In genomic region chr6:89610149-89610642, GRCh38 we compare ENCODE assay signal across 8 cellular contexts. TPM values are rescaled to one million over a fixed set of nuclear protein-coding genes. Genes with fewer than 3 reads are reported as not detected.
DNase-seq lines count a peak whose midpoint lies in the region; ATAC-seq and TF ChIP-seq lines count a peak whose summit lies in the region.

No MANE protein-coding gene starts in this region.

- no peak overlapping the region for H3K27ac Mint-ChIP-seq in activated B cell treated with CpG ODN at 0.5 μM for 24 hours

- CTCF ChIA-PET in activated B cell treated with CpG ODN at 0.5 μM for 24 hours (lab: Charles Lee) = interaction anchor here (0.7 to 4.6 kb wide), 10 partner anchors 12 to 627 kb away, joined by 3 to 38 read pairs (median 12); no protein-coding TSS in a partner anchor

- peak; percentile 57 for TF ChIP-seq CTCF in activated B cell treated with CpG ODN at 0.5 μM for 24 hours (IDR thresholded peaks at IDR 0.05)

- ATAC-seq in GM21576 (IDR thresholded peaks at IDR 0.05; ENCODE audit: unreplicated experiment) = peak; percentile 58
- peak; percentile 81 for ATAC-seq in activated B cell treated with CpG ODN at 0.5 μM for 24 hours (ENCODE audit: low read depth)
- peak; percentile 76 for ATAC-seq in left colon
- ATAC-seq in HG02840 (IDR thresholded peaks at IDR 0.05; ENCODE audit: low FRiP score, unreplicated experiment) = no peak

- intact Hi-C loops in activated B cell treated with CpG ODN at 0.5 μM for 24 hours (cut with micrococcal nuclease) = loop anchor here (1.0 to 2.0 kb wide), 6 partner anchors 28 to 628 kb away; partner anchors contain the start of genes ANKRD6 and LYRM2
- intact Hi-C loops in left colon (cut with DNase I, micrococcal nuclease) = loop anchor here in 1 of 2 donors (5.0 kb wide), 1 partner anchor 178 kb away; the partner anchor contains the start of gene ANKRD6

- no peaks in the 10 kb centered on the region for H3K9me3 Mint-ChIP-seq in activated B cell treated with CpG ODN at 0.5 μM for 24 hours

- no peaks in the 10 kb centered on the region for H3K4me1 Mint-ChIP-seq in activated B cell treated with CpG ODN at 0.5 μM for 24 hours

- DNase-seq in D341Med (ENCODE audit: low spot score) (peak; percentile 80), NCI-H1105 treated with DMSO at 0.1 percent for 48 hours (lab: John Stamatoyannopoulos, UW) (peak; percentile 12), activated B cell treated with CpG ODN at 0.5 μM for 24 hours (peak; percentile 67), T47D (ENCODE audit: low read depth in 1 of 2, low spot score in 1 of 2) (peak; percentile 49 to 67), left colon (peak; percentile 45 to 84)
- peak; percentile 42 to 73 (median 61) for DNase-seq in stimulated activated CD4-positive, alpha-beta T cell treated with anti-CD3 and anti-CD28 coated beads, TNF-alpha, amount 100 ng/mL, for 1 hour (ENCODE audit: low read depth in 3 of 3, low spot score in 1 of 3)

- in situ Hi-C loops in T47D (cut with HindIII; ENCODE audit: low pct_unique_long_range_greater_than_20kb, low sequenced_read_pairs) = no loop called here

- H3K4me3 Mint-ChIP-seq in activated B cell treated with CpG ODN at 0.5 μM for 24 hours = no peak overlapping the region

- H3K27me3 Mint-ChIP-seq in activated B cell treated with CpG ODN at 0.5 μM for 24 hours = no peaks in the 10 kb centered on the region

- no peaks in the 10 kb centered on the region for H3K36me3 Mint-ChIP-seq in activated B cell treated with CpG ODN at 0.5 μM for 24 hours (ENCODE audit: low read depth)

- POLR2A ChIA-PET in activated B cell treated with CpG ODN at 0.5 μM for 24 hours (lab: Charles Lee) = interaction anchor here (1.8 kb wide), 1 partner anchor 28 kb away, joined by 5 read pairs; the partner anchor contains the start of gene LYRM2

RNA-seq across cellular contexts. Expression of gene LYRM2, which starts 28.4 kb away (rescaled TPM):
- total RNA-seq in activated B cell treated with CpG ODN at 0.5 μM for 24 hours = 41.9 and 44.9 TPM in 2 replicates
- 10 to 100 TPM; 36.2 to 39.7 TPM for total RNA-seq in left colon

Comparison
In these comparisons a context has a peak if more than half of its experiments do, and no peak if none do; other contexts are left out.
1. DNase-seq: peak in every context shown above with its lines; median percentile 80 in D341Med; 67 in activated B cell treated with CpG ODN at 0.5 μM for 24 hours; 64 in left colon; 61 in stimulated activated CD4-positive, alpha-beta T cell treated with anti-CD3 and anti-CD28 coated beads, TNF-alpha, amount 100 ng/mL, for 1 hour; 58 in T47D; 12 in NCI-H1105 treated with DMSO at 0.1 percent for 48 hours.